Comparison of ENCODE assay signal across 20 cellular contexts in the genomic region with DNA sequence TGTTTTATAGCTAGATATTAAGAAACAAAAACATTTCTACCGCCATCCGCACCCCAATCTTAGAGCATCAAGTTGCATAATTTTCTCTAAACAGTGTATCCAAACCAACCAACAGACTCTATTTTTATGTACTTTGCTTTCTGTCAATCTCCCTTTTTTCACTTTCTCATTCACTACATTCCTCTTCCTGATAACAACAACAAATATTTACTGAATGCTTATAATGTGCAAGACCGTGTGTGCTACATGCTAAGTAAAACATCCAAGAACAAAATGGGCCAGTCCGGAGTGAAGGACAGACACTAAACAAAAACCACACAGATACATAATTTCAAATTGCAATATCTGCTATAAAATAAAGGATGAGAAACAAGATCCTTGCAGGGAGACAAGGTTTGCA. TPM values are rescaled to one million over a fixed set of nuclear protein-coding genes. Genes with fewer than 3 reads are reported as not detected.
DNase-seq lines count a peak whose midpoint lies in the region; ATAC-seq and TF ChIP-seq lines count a peak whose summit lies in the region.
"Had no signal": no experiment of that assay in that cellular context is flagged by ENCODE, and none has a peak within 500 bp of the region (broad histone marks: within the 10 kb centered on the region; RNA-seq: fewer than 3 reads in every experiment).

No MANE protein-coding gene starts in this region.

- H3K4me3 Mint-ChIP-seq in Calu3 (ENCODE audit: low read depth, unreplicated experiment) (peak overlapping the region; percentile 35), chondrocyte (ENCODE audit: unreplicated experiment) (peak overlapping the region; percentile 5)

- H3K79me2 ChIP-seq in Karpas-422 (ENCODE audit: low read length): no peaks in the 10 kb centered on the region

- no peak overlapping the region for H2AFZ ChIP-seq in Karpas-422 (ENCODE audit: low read length)

- H3K4me2 ChIP-seq in Karpas-422 (ENCODE audit: low read depth, low read length, poor library complexity, severe bottlenecking): no peak overlapping the region
- H3K4me2 ChIP-seq: SK-N-SH had no signal

- H3K9me3 Mint-ChIP-seq in Calu3 (ENCODE audit: low read depth, unreplicated experiment): no peaks in the 10 kb centered on the region
- peaks cover 5% of the 10 kb centered on the region for H3K9me3 Mint-ChIP-seq in chondrocyte (ENCODE audit: low read depth)

- TF ChIP-seq EP300 in tibial nerve (IDR thresholded peaks at IDR 0.05): no peak

- H3K4me1 ChIP-seq in liver (ENCODE audit: control insufficient read depth in 4 of 4, insufficient read depth in 4 of 4, low read length in 3 of 4) (peaks cover 0 to 16% (median 7%) of the 10 kb centered on the region in 4 donors), tibial nerve (peaks cover 0 to 15% (median 2%) of the 10 kb centered on the region in 4 donors), upper lobe of right lung (no peaks in the 10 kb centered on the region), Karpas-422 (ENCODE audit: low read length) (no peaks in the 10 kb centered on the region)
- H3K4me1 ChIP-seq: BE2C had no signal

- WGBS in liver: 27% methylated on average over 4 of the region's 4 CpGs
- 59 to 61% methylated on average over 4 of the region's 4 CpGs for WGBS in tibial nerve, 2 donors

- intact Hi-C loops in Calu3 (cut with micrococcal nuclease; ENCODE audit: unreplicated experiment): loop anchor here (5.0 kb wide), 2 partner anchors 58 to 207 kb away; no protein-coding TSS in a partner anchor
- intact Hi-C loops in upper lobe of right lung (cut with DNase I): no loop called here

- TF ChIP-seq CTCF in Calu3 (IDR thresholded peaks at IDR 0.05; ENCODE audit: unreplicated experiment) (no peak), chondrocyte (IDR thresholded peaks at IDR 0.05) (no peak), liver (IDR thresholded peaks at IDR 0.05; ENCODE audit: low read depth, low read length, missing input control) (no peak), tibial nerve (IDR thresholded peaks at IDR 0.05) (no peak), upper lobe of right lung (IDR thresholded peaks at IDR 0.05) (no peak)

- H3K36me3 ChIP-seq in liver (ENCODE audit: control insufficient read depth in 4 of 4, insufficient read depth in 3 of 4, low read depth in 1 of 4, low read length in 3 of 4) (no peaks in the 10 kb centered on the region), tibial nerve (no peaks in the 10 kb centered on the region), upper lobe of right lung (no peaks in the 10 kb centered on the region), Karpas-422 (ENCODE audit: insufficient read depth, low read length) (no peaks in the 10 kb centered on the region)
- H3K36me3 ChIP-seq: BE2C had no signal

- BruUV-seq in Calu3 (replicated peaks; lab: Mats Ljungman, UMichigan): no TSS peak

- H3K9ac ChIP-seq in liver (ENCODE audit: low read depth in 1 of 2, low read length in 2 of 2) (no peak overlapping the region), Karpas-422 (ENCODE audit: low read length) (no peak overlapping the region)
- H3K9ac ChIP-seq: SK-N-SH had no signal

- H3K36me3 Mint-ChIP-seq in Calu3 (ENCODE audit: insufficient read depth, unreplicated experiment): no peaks in the 10 kb centered on the region
- H3K36me3 Mint-ChIP-seq in chondrocyte (ENCODE audit: low read depth): no peaks in the 10 kb centered on the region

- no peak for DNase-seq in Calu3
- no peak for DNase-seq in chondrocyte (ENCODE audit: low spot score)
- DNase-seq in tibial nerve (ENCODE audit: low spot score in 2 of 2): no peak
- no peak for DNase-seq in upper lobe of right lung
- DNase-seq in Karpas-422: no peak
- no peak for DNase-seq in DMS114 treated with DMSO at 0.1 percent for 48 hours (lab: John Stamatoyannopoulos, UW; ENCODE audit: unreplicated experiment)
- DNase-seq: BE2C, DMS 273 treated with DMSO at 0.1 percent for 48 hours, DND-41, KBM-7, NCI-H1105, NCI-H2029 treated with DMSO at 0.1 percent for 48 hours, NCI-H226, NCI-H510A treated with DMSO at 0.1 percent for 48 hours, NCI-H748 treated with DMSO at 0.1 percent for 48 hours, SHP77 treated with DMSO at 0.1 percent for 48 hours, SK-N-SH had no signal

- H3K4me3 ChIP-seq in liver (ENCODE audit: low read depth in 1 of 3, low read length in 3 of 3): peak overlapping the region in 2 of 3 donors; percentile 6 to 29
- peak overlapping the region in 1 of 4 donors; percentile 0 for H3K4me3 ChIP-seq in tibial nerve
- no peak overlapping the region for H3K4me3 ChIP-seq in upper lobe of right lung
- H3K4me3 ChIP-seq in Karpas-422 (ENCODE audit: low read length): no peak overlapping the region
- H3K4me3 ChIP-seq: GM12878 had no signal

- H3K27me3 ChIP-seq in liver (ENCODE audit: control insufficient read depth in 4 of 4, insufficient read depth in 4 of 4, low read length in 3 of 4): no peaks in the 10 kb centered on the region
- H3K27me3 ChIP-seq in tibial nerve: no peaks in the 10 kb centered on the region
- H3K27me3 ChIP-seq in upper lobe of right lung: no peaks in the 10 kb centered on the region
- no peaks in the 10 kb centered on the region for H3K27me3 ChIP-seq in Karpas-422 (ENCODE audit: low read length)
- H3K27me3 ChIP-seq: BE2C had no signal

- TF ChIP-seq POLR2A in tibial nerve (IDR thresholded peaks at IDR 0.05): no peak

- CTCF ChIA-PET in Calu3 (lab: Charles Lee): no interaction called here

- no peaks in the 10 kb centered on the region for H4K20me1 ChIP-seq in Karpas-422 (ENCODE audit: insufficient read depth, low read depth, low read length)

- H3K27me3 Mint-ChIP-seq in Calu3 (ENCODE audit: unreplicated experiment) (no peaks in the 10 kb centered on the region), chondrocyte (ENCODE audit: low read depth) (no peaks in the 10 kb centered on the region)

- no peak for ATAC-seq in upper lobe of right lung
- ATAC-seq: GM12878 had no signal

- no peaks in the 10 kb centered on the region for H3K9me2 ChIP-seq in Karpas-422 (replicated peaks; ENCODE audit: insufficient read depth, low read length)
- H3K9me2 ChIP-seq: SK-N-SH had no signal

- H3K9me3 ChIP-seq in liver (ENCODE audit: control insufficient read depth in 4 of 4, low read length in 3 of 4): no peaks in the 10 kb centered on the region
- no peaks in the 10 kb centered on the region for H3K9me3 ChIP-seq in tibial nerve
- no peaks in the 10 kb centered on the region for H3K9me3 ChIP-seq in upper lobe of right lung
- no peaks in the 10 kb centered on the region for H3K9me3 ChIP-seq in Karpas-422 (ENCODE audit: low read length)
- H3K9me3 ChIP-seq: BE2C, SK-N-SH had no signal

- peak overlapping the region; percentile 30 for H3K27ac Mint-ChIP-seq in Calu3 (ENCODE audit: unreplicated experiment)
- H3K27ac Mint-ChIP-seq in chondrocyte (ENCODE audit: unreplicated experiment): peak overlapping the region; percentile 52

- peaks cover 36% of the 10 kb centered on the region for H3K4me1 Mint-ChIP-seq in Calu3 (ENCODE audit: low read depth, unreplicated experiment)
- peaks cover 55% of the 10 kb centered on the region for H3K4me1 Mint-ChIP-seq in chondrocyte (ENCODE audit: low read depth)

- no peak for TF ChIP-seq RAD21 in liver (IDR thresholded peaks at IDR 0.05)

- H3K27ac ChIP-seq in liver (ENCODE audit: low read depth in 1 of 2, low read length in 2 of 2): no peak overlapping the region
- peak overlapping the region in 3 of 4 donors; percentile 7 to 59 (median 29) for H3K27ac ChIP-seq in tibial nerve
- H3K27ac ChIP-seq in upper lobe of right lung: no peak overlapping the region
- no peak overlapping the region for H3K27ac ChIP-seq in Karpas-422 (ENCODE audit: low read length)
- H3K27ac ChIP-seq: RWPE1 had no signal

TF ChIP-seq in liver, 16 proteins besides CTCF, POLR2A, EP300 and RAD21:
- peak in 1 of 2 donors; percentile 7 for TF ChIP-seq HNF4A (conservative IDR thresholded peaks at IDR 0.05)
- peak in 1 of 2 donors; percentile 6 for TF ChIP-seq RXRA (IDR thresholded peaks at IDR 0.05)
- no peak for TF ChIP-seq JUND (IDR thresholded peaks at IDR 0.05)
- TF ChIP-seq, protein P1, sequence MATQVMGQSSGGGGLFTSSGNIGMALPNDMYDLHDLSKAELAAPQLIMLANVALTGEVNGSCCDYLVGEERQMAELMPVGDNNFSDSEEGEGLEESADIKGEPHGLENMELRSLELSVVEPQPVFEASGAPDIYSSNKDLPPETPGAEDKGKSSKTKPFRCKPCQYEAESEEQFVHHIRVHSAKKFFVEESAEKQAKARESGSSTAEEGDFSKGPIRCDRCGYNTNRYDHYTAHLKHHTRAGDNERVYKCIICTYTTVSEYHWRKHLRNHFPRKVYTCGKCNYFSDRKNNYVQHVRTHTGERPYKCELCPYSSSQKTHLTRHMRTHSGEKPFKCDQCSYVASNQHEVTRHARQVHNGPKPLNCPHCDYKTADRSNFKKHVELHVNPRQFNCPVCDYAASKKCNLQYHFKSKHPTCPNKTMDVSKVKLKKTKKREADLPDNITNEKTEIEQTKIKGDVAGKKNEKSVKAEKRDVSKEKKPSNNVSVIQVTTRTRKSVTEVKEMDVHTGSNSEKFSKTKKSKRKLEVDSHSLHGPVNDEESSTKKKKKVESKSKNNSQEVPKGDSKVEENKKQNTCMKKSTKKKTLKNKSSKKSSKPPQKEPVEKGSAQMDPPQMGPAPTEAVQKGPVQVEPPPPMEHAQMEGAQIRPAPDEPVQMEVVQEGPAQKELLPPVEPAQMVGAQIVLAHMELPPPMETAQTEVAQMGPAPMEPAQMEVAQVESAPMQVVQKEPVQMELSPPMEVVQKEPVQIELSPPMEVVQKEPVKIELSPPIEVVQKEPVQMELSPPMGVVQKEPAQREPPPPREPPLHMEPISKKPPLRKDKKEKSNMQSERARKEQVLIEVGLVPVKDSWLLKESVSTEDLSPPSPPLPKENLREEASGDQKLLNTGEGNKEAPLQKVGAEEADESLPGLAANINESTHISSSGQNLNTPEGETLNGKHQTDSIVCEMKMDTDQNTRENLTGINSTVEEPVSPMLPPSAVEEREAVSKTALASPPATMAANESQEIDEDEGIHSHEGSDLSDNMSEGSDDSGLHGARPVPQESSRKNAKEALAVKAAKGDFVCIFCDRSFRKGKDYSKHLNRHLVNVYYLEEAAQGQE (IDR thresholded peaks at IDR 0.05): no peak

RNA-seq across cellular contexts. Expression of a gene that starts 38.6 kb away (rescaled TPM):
- total RNA-seq in Calu3 (2022) (18.4 and 22.0 TPM in 2 replicates), chondrocyte (27.2 to 46.1 TPM (median 29.9 TPM) in 3 replicates), liver (100 to 1,000 TPM in 1 of 2 donors, 10 to 100 TPM in 1; 20.8 to 111 TPM), tibial nerve (10 to 100 TPM in 3 of 4 donors, 1 to 10 TPM in 1; 5.7 to 23.8 (median 18.4) TPM), upper lobe of right lung (8.3 TPM)
- 1 to 10 TPM; 2.4 to 8.8 TPM for polyA plus RNA-seq in liver
- not detected in 2 replicates for total RNA-seq in Karpas-422 (2014; rRNA removed; shearing (Covaris generic); ENCODE audit: low replicate concordance)

Comparison
In these comparisons a context has a peak if more than half of its experiments do, and no peak if none do; other contexts are left out.
1. H3K27ac ChIP-seq: peak in tibial nerve (3 of 4); none in liver (0 of 2), upper lobe of right lung (single experiment) and Karpas-422 (single experiment).
2. H3K4me3 ChIP-seq: peak in liver (2 of 3); none in upper lobe of right lung (single experiment) and Karpas-422 (single experiment).